15 cellular contexts compared by ENCODE assay signal in genomic region chr4:169159614-169160013, GRCh38.
DNase-seq lines count a peak whose midpoint lies in the region; ATAC-seq and TF ChIP-seq lines count a peak whose summit lies in the region.
"Had no signal": no experiment of that assay in that cellular context is flagged by ENCODE, and none has a peak within 500 bp of the region (broad histone marks: within the 10 kb centered on the region; RNA-seq: fewer than 3 reads in every experiment).

No MANE protein-coding gene starts in this region.

- TF ChIP-seq CTCF in HCT116 (IDR thresholded peaks at IDR 0.05 in 2 of 3, conservative IDR thresholded peaks at IDR 0.05 in 1 of 3; ENCODE audit: borderline replicate concordance in 1 of 3, insufficient read depth in 1 of 3, low read depth in 2 of 3, low read length in 2 of 3): no peak
- no peak for TF ChIP-seq CTCF in astrocyte of the cerebellum (IDR thresholded peaks at IDR 0.05; ENCODE audit: low read depth, low read length, missing control alignments)
- TF ChIP-seq CTCF in fibroblast of villous mesenchyme (IDR thresholded peaks at IDR 0.05; ENCODE audit: insufficient read depth, low read depth, low read length): no peak
- TF ChIP-seq CTCF in adrenal gland (IDR thresholded peaks at IDR 0.05): no peak
- no peak for TF ChIP-seq CTCF in CD14-positive monocyte (IDR thresholded peaks at IDR 0.05)

- 0 out of 2 replicates have a peak overlapping the region, but pooled peaks have one; percentile 2 for H3K4me2 ChIP-seq in HCT116 (ENCODE audit: low read length)

- no TSS peak for BruUV-seq in HCT116 (replicated peaks; lab: Mats Ljungman, UMichigan)

- peaks cover 22 to 24% of the 10 kb centered on the region in 2 donors for H3K36me3 Mint-ChIP-seq in CD14-positive monocyte

- CTCF ChIA-PET in HCT116 (lab: Charles Lee): no interaction called here

- peak; percentile 73 for DNase-seq in A172 (ENCODE audit: low spot score)
- no peak for DNase-seq in HCT116 (ENCODE audit: low read depth, low spot score)
- DNase-seq in astrocyte of the cerebellum (ENCODE audit: low read depth): peak; percentile 54
- peak; percentile 39 for DNase-seq in fibroblast of villous mesenchyme (ENCODE audit: low read depth)
- no peak for DNase-seq in nucleus accumbens (lab: John Stamatoyannopoulos, UW)
- DNase-seq in adrenal gland: no peak
- no peak for DNase-seq in CD14-positive monocyte (ENCODE audit: low spot score)
- DNase-seq in NCI-H2227 (lab: John Stamatoyannopoulos, UW; ENCODE audit: unreplicated experiment): no peak
- DNase-seq: 8988T; activated CD4-positive, alpha-beta T cell treated with anti-CD3 and anti-CD28 coated beads for 48 hours; activated T-cell treated with anti-CD3 and anti-CD28 coated beads, Interleukin-2, amount 50 U/mL, for 4 hours; pancreas; stimulated activated CD4-positive, alpha-beta T cell treated with anti-CD3 and anti-CD28 coated beads, Interleukin-15, amount 100 ng/mL, for 24 hours; tibial artery had no signal

- no peak for TF ChIP-seq RAD21 in HCT116 (IDR thresholded peaks at IDR 0.05; ENCODE audit: low read depth)

- H3K27me3 ChIP-seq in HCT116 (ENCODE audit: insufficient read depth, low read length) (no peaks in the 10 kb centered on the region), adrenal gland (no peaks in the 10 kb centered on the region)
- H3K27me3 ChIP-seq: pancreas, tibial artery had no signal

- no peak overlapping the region for H2AFZ ChIP-seq in HCT116 (ENCODE audit: low read depth, low read length, poor library complexity, severe bottlenecking)

- no peaks in the 10 kb centered on the region for H3K9me3 ChIP-seq in HCT116 (ENCODE audit: control insufficient read depth in 1 of 2, insufficient read depth in 1 of 2, low read depth in 1 of 2, low read length in 2 of 2)
- H3K9me3 ChIP-seq in adrenal gland (replicated peaks in 1 of 3): no peaks in the 10 kb centered on the region
- H3K9me3 ChIP-seq: pancreas, tibial artery had no signal

- RAD21 ChIA-PET in HCT116 (lab: Charles Lee; ENCODE audit: low non-redundant PET in 1 of 2, low total read pairs in 2 of 2, uncharacterized antibody in 2 of 2, unreplicated experiment in 2 of 2): no interaction called here

- no peaks in the 10 kb centered on the region for H3K9me2 ChIP-seq in HCT116 (ENCODE audit: insufficient read depth)

- H3K4me1 ChIP-seq in HCT116 (ENCODE audit: control insufficient read depth in 1 of 2, insufficient read depth in 2 of 2, low read length in 2 of 2) (peaks cover 0 to 17% of the 10 kb centered on the region in 2 experiments; a peak in 1 of 4 replicates), adrenal gland (replicated peaks in 1 of 2) (peaks cover 0 to 12% of the 10 kb centered on the region in 2 donors)

- H3K4me1 Mint-ChIP-seq in CD14-positive monocyte: peaks cover 2% of the 10 kb centered on the region

- H3K9ac ChIP-seq in HCT116 (ENCODE audit: low read length): no peak overlapping the region

- no peak for ATAC-seq in HCT116
- ATAC-seq: activated T-cell treated with anti-CD3 and anti-CD28 coated beads, Interleukin-2, amount 50 U/mL, for 4 hours; pancreas had no signal

- peaks cover 90% of the 10 kb centered on the region for H3K79me2 ChIP-seq in HCT116 (ENCODE audit: insufficient read depth, low read length)

- in situ Hi-C loops in astrocyte of the cerebellum (cut with HindIII; ENCODE audit: low sequenced_read_pairs): no loop called here

- H3K36me3 ChIP-seq in HCT116 (ENCODE audit: control insufficient read depth in 1 of 2, insufficient read depth in 2 of 2, low read length in 2 of 2) (peaks cover 4 to 10% of the 10 kb centered on the region in 2 experiments; a peak in 2 of 4 replicates), adrenal gland (replicated peaks in 1 of 2) (no peaks in the 10 kb centered on the region)

- H3K4me3 Mint-ChIP-seq in CD14-positive monocyte: no peak overlapping the region
- H3K4me3 Mint-ChIP-seq: activated T-cell treated with anti-CD3 and anti-CD28 coated beads, Interleukin-2, amount 50 U/mL, for 4 hours; T-helper 1 cell treated with Interleukin-12 subunit alpha and Interleukin-12 subunit beta and Interleukin-4 antibody, amounts not matched to agents 30 μg/mL and 1 μg/mL, for 36 hours had no signal

- WGBS in adrenal gland, 4 donors: 85 to 94% (median 88%) methylated on average over 2 of the region's 2 CpGs

- peaks cover 4% of the 10 kb centered on the region; the same call in 1 of the 2 replicates for H4K20me1 ChIP-seq in HCT116 (ENCODE audit: insufficient read depth)

- TF ChIP-seq POLR2A in HCT116 (IDR thresholded peaks at IDR 0.05; ENCODE audit: borderline replicate concordance, extremely low read depth, insufficient read depth, insufficient read length) (no peak), adrenal gland (IDR thresholded peaks at IDR 0.05) (no peak)

- no peak overlapping the region for H3K27ac Mint-ChIP-seq in CD14-positive monocyte
- H3K27ac Mint-ChIP-seq: T-helper 1 cell treated with Interleukin-12 subunit alpha and Interleukin-12 subunit beta and Interleukin-4 antibody, amounts not matched to agents 30 μg/mL and 1 μg/mL, for 36 hours had no signal

- no peak overlapping the region for H3K4me3 ChIP-seq in HCT116 (replicated peaks in 1 of 2; ENCODE audit: low read depth in 1 of 2, low read length in 2 of 2)
- no peak overlapping the region for H3K4me3 ChIP-seq in astrocyte of the cerebellum (ENCODE audit: low read depth, low read length)
- H3K4me3 ChIP-seq in fibroblast of villous mesenchyme (ENCODE audit: low read depth, low read length): no peak overlapping the region
- no peak overlapping the region for H3K4me3 ChIP-seq in adrenal gland
- H3K4me3 ChIP-seq: pancreas, tibial artery had no signal

- POLR2A ChIA-PET in HCT116 (lab: Charles Lee): no interaction called here

- H3K27me3 Mint-ChIP-seq in CD14-positive monocyte (ENCODE audit: low read depth in 3 of 3): no peaks in the 10 kb centered on the region

- H3K27ac ChIP-seq in HCT116 (ENCODE audit: low read depth, low read length) (no peak overlapping the region), adrenal gland (no peak overlapping the region)
- H3K27ac ChIP-seq: pancreas, tibial artery had no signal

- peaks cover 0 to 2% (median 0%) of the 10 kb centered on the region in 7 donors for H3K9me3 Mint-ChIP-seq in CD14-positive monocyte
- H3K9me3 Mint-ChIP-seq: activated T-cell treated with anti-CD3 and anti-CD28 coated beads, Interleukin-2, amount 50 U/mL, for 4 hours; T-helper 1 cell treated with Interleukin-12 subunit alpha and Interleukin-12 subunit beta and Interleukin-4 antibody, amounts not matched to agents 30 μg/mL and 1 μg/mL, for 36 hours had no signal

- intact Hi-C loops in HCT116 (cut with micrococcal nuclease): no loop called here
- intact Hi-C loops in adrenal gland (cut with DNase I): no loop called here
- intact Hi-C loops in CD14-positive monocyte (cut with micrococcal nuclease): no loop called here

TF ChIP-seq in HCT116, 20 proteins besides CTCF, POLR2A, EP300 and RAD21:
- TF ChIP-seq MAX (IDR thresholded peaks at IDR 0.05): no peak
- TF ChIP-seq EGR1 (IDR thresholded peaks at IDR 0.05; ENCODE audit: low read depth): no peak
- TF ChIP-seq TCF7L2 (IDR thresholded peaks at IDR 0.05; ENCODE audit: borderline replicate concordance, extremely low read depth, insufficient read depth, insufficient read length): no peak
- no peak for TF ChIP-seq EZH2phosphoT487 (IDR thresholded peaks at IDR 0.05; ENCODE audit: borderline replicate concordance)
- TF ChIP-seq SP1 (IDR thresholded peaks at IDR 0.05; ENCODE audit: low read depth): no peak
- no peak for TF ChIP-seq ATF3 (IDR thresholded peaks at IDR 0.05)
- no peak for TF ChIP-seq CEBPB (IDR thresholded peaks at IDR 0.05; ENCODE audit: low read depth)
- no peak for TF ChIP-seq SIN3A (IDR thresholded peaks at IDR 0.05; ENCODE audit: low read depth)
- no peak for TF ChIP-seq ZFX (IDR thresholded peaks at IDR 0.05)
- no peak for TF ChIP-seq JUND (IDR thresholded peaks at IDR 0.05)
- no peak for TF ChIP-seq EZH2 (IDR thresholded peaks at IDR 0.05)
- no peak for TF ChIP-seq CBX3 (IDR thresholded peaks at IDR 0.05; ENCODE audit: low read depth)
- TF ChIP-seq ELF1 (IDR thresholded peaks at IDR 0.05; ENCODE audit: borderline replicate concordance, low read depth): no peak
- TF ChIP-seq FOSL1 (IDR thresholded peaks at IDR 0.05; ENCODE audit: low read depth): no peak
- TF ChIP-seq YY1 (IDR thresholded peaks at IDR 0.05; ENCODE audit: extremely low read depth, insufficient replicate concordance, low read depth, low read length): no peak
- no peak for TF ChIP-seq ZBTB33 (IDR thresholded peaks at IDR 0.05; ENCODE audit: extremely low read depth, insufficient replicate concordance, low read length)
- no peak for TF ChIP-seq SRF (IDR thresholded peaks at IDR 0.05; ENCODE audit: low read depth)

Comparison
In these comparisons a context has a peak if more than half of its experiments do, and no peak if none do; other contexts are left out.
1. DNase-seq: peak in A172 (single experiment), astrocyte of the cerebellum (single experiment) and fibroblast of villous mesenchyme (single experiment); none in HCT116 (single experiment), nucleus accumbens (0 of 56), adrenal gland (0 of 7), CD14-positive monocyte (single experiment) and NCI-H2227 (single experiment).